In genomic region chr22:43014062-43014875, GRCh38 we compare ENCODE assay signal across 8 cellular contexts. TPM values are rescaled to one million over a fixed set of nuclear protein-coding genes. Genes with fewer than 3 reads are reported as not detected.
A peak's percentile ranks its signal among the peaks of the same experiment; 100 is the strongest.
DNase-seq lines count a peak whose midpoint lies in the region; ATAC-seq and TF ChIP-seq lines count a peak whose summit lies in the region.

No MANE protein-coding gene starts in this region.

- CTCF ChIA-PET in A673 (lab: Charles Lee), result interaction anchor here (0.6 kb wide), 1 partner anchor 147 kb away, joined by 7 read pairs; no protein-coding TSS in a partner anchor

- H3K27ac ChIP-seq in A673 (ENCODE audit: low read depth, low read length, poor library complexity, severe bottlenecking), result peak overlapping the region; percentile 63
- H3K27ac ChIP-seq in esophagus squamous epithelium, result peak overlapping the region; percentile 78 to 92 (median 90)
- H3K27ac ChIP-seq in neural progenitor cell, result peak overlapping the region; percentile 84

- H3K27me3 ChIP-seq in A673 (replicated peaks; ENCODE audit: insufficient read depth, low read depth, low read length, poor library complexity) (no peaks in the 10 kb centered on the region), Loucy (ENCODE audit: insufficient read depth, low read length, poor library complexity, severe bottlenecking) (no peaks in the 10 kb centered on the region), esophagus squamous epithelium (no peaks in the 10 kb centered on the region), neural progenitor cell (peaks cover 8% of the 10 kb centered on the region)

- peak overlapping the region; percentile 60 for H3K27ac Mint-ChIP-seq in neural progenitor cell

- peaks cover 30% of the 10 kb centered on the region for H3K4me1 Mint-ChIP-seq in neural progenitor cell

- H3K36me3 ChIP-seq in A673 (ENCODE audit: insufficient read depth, low read length, poor library complexity, severe bottlenecking) (no peaks in the 10 kb centered on the region), Loucy (ENCODE audit: insufficient read depth, low read length) (no peaks in the 10 kb centered on the region), esophagus squamous epithelium (no peaks in the 10 kb centered on the region), neural progenitor cell (no peaks in the 10 kb centered on the region)

- peak overlapping the region; percentile 86 for H3K4me3 ChIP-seq in A673 (ENCODE audit: low read depth, low read length, poor library complexity, severe bottlenecking)
- peak overlapping the region; percentile 77 for H3K4me3 ChIP-seq in Loucy (ENCODE audit: low read length, poor library complexity, severe bottlenecking)
- peak overlapping the region; percentile 87 to 97 (median 92) for H3K4me3 ChIP-seq in esophagus squamous epithelium
- H3K4me3 ChIP-seq in neural progenitor cell, result peak overlapping the region; percentile 86

- no peaks in the 10 kb centered on the region for H3K36me3 Mint-ChIP-seq in neural progenitor cell

- no peak for TF ChIP-seq CTCF in A673 (conservative IDR thresholded peaks at IDR 0.05; ENCODE audit: low read depth, low read length)
- TF ChIP-seq CTCF in Loucy (conservative IDR thresholded peaks at IDR 0.05; ENCODE audit: low read length), result no peak
- no peak for TF ChIP-seq CTCF in esophagus squamous epithelium (IDR thresholded peaks at IDR 0.05)
- no peak for TF ChIP-seq CTCF in neural progenitor cell (IDR thresholded peaks at IDR 0.05)

- H2AFZ ChIP-seq in Loucy (ENCODE audit: low read length), result peak overlapping the region; percentile 51; the same call in 1 of the 2 replicates
- H2AFZ ChIP-seq in neural progenitor cell (replicated peaks), result peak overlapping the region; percentile 46

- H3K9ac ChIP-seq in Loucy (ENCODE audit: low read depth, low read length, poor library complexity, severe bottlenecking) (peak overlapping the region; percentile 76), neural progenitor cell (peak overlapping the region; percentile 59)

- DNase-seq in A673 (ENCODE audit: low spot score) (peak; percentile 47), activated T-cell treated with anti-CD3 and anti-CD28 coated beads for 48 hours (ENCODE audit: low read depth) (peak; percentile 27), esophagus squamous epithelium (lab: John Stamatoyannopoulos, UW) (no peak), neural progenitor cell (ENCODE audit: low spot score) (peak; percentile 80), NCI-H1930 (lab: John Stamatoyannopoulos, UW) (no peak)

- intact Hi-C loops in A673 (cut with micrococcal nuclease; ENCODE audit: unreplicated experiment) (no loop called here), esophagus squamous epithelium (cut with DNase I) (no loop called here)

- H3K27me3 Mint-ChIP-seq in neural progenitor cell (ENCODE audit: insufficient read depth, low read depth), result peaks cover 8% of the 10 kb centered on the region

- H3K9me3 ChIP-seq in A673 (ENCODE audit: low read depth, low read length, poor library complexity, severe bottlenecking), result no peaks in the 10 kb centered on the region
- no peaks in the 10 kb centered on the region for H3K9me3 ChIP-seq in Loucy (ENCODE audit: insufficient read depth, low read depth, low read length)
- H3K9me3 ChIP-seq in esophagus squamous epithelium, result no peaks in the 10 kb centered on the region
- H3K9me3 ChIP-seq in neural progenitor cell (ENCODE audit: low read depth), result no peaks in the 10 kb centered on the region

- peak overlapping the region; percentile 95 for H3K4me3 Mint-ChIP-seq in neural progenitor cell

- ATAC-seq in GM18861 (IDR thresholded peaks at IDR 0.05; ENCODE audit: unreplicated experiment), result peak; percentile 9
- no peak for ATAC-seq in GM19035 (IDR thresholded peaks at IDR 0.05; ENCODE audit: unreplicated experiment)

- H3F3A ChIP-seq in Loucy (ENCODE audit: low read depth), result no peaks in the 10 kb centered on the region
- H3F3A ChIP-seq in neural progenitor cell (ENCODE audit: low read depth), result peaks cover 17% of the 10 kb centered on the region

- no peaks in the 10 kb centered on the region for H3K9me3 Mint-ChIP-seq in neural progenitor cell

- no peak for TF ChIP-seq POLR2A in esophagus squamous epithelium (IDR thresholded peaks at IDR 0.05)

- H3K4me2 ChIP-seq in Loucy (ENCODE audit: low read depth, low read length, poor library complexity, severe bottlenecking), result peak overlapping the region; percentile 92
- peak overlapping the region; percentile 78 for H3K4me2 ChIP-seq in neural progenitor cell

- H3K9me2 ChIP-seq in Loucy (replicated peaks; ENCODE audit: low read depth, low read length), result no peaks in the 10 kb centered on the region

- WGBS in esophagus squamous epithelium, 2 donors, result 1% methylated on average over 22 to 30 of the region's 47 CpGs

- peaks cover 10% of the 10 kb centered on the region for H3K4me1 ChIP-seq in A673 (ENCODE audit: insufficient read depth, low read length, poor library complexity, severe bottlenecking)
- peaks cover 35% of the 10 kb centered on the region for H3K4me1 ChIP-seq in Loucy (ENCODE audit: insufficient read depth, low read length, poor library complexity, severe bottlenecking)
- peaks cover 9 to 73% (median 20%) of the 10 kb centered on the region in 3 donors for H3K4me1 ChIP-seq in esophagus squamous epithelium
- H3K4me1 ChIP-seq in neural progenitor cell, result peaks cover 8% of the 10 kb centered on the region

- POLR2A ChIA-PET in A673 (lab: Charles Lee; ENCODE audit: low non-redundant PET), result no interaction called here

- H3K79me2 ChIP-seq in Loucy (ENCODE audit: insufficient read depth, low read length), result peaks cover 52% of the 10 kb centered on the region
- peaks cover 52% of the 10 kb centered on the region for H3K79me2 ChIP-seq in neural progenitor cell (ENCODE audit: low read depth)

- H4K20me1 ChIP-seq in Loucy (ENCODE audit: insufficient read depth, low read length, poor library complexity, severe bottlenecking), result peaks cover 42% of the 10 kb centered on the region
- H4K20me1 ChIP-seq in neural progenitor cell (ENCODE audit: low read depth), result peaks cover 38% of the 10 kb centered on the region

- BruUV-seq in A673 (replicated peaks; lab: Mats Ljungman, UMichigan), result no TSS peak

RNA-seq across cellular contexts. Expression of gene PACSIN2, which starts 0.7 kb away (rescaled TPM):
- total RNA-seq in A673 (2021), result 51.8 and 57.2 TPM in 2 replicates
- 10 to 100 TPM; 25.8 to 46.0 (median 27.8) TPM for total RNA-seq in esophagus squamous epithelium
- 38.1 and 48.7 TPM in 2 replicates for total RNA-seq in neural progenitor cell (ENCODE audit: low replicate concordance)

Comparison
In these comparisons a context has a peak if more than half of its experiments do, and no peak if none do; other contexts are left out.
1. DNase-seq: peak in A673 (single experiment), activated T-cell treated with anti-CD3 and anti-CD28 coated beads for 48 hours (single experiment) and neural progenitor cell (single experiment); none in esophagus squamous epithelium (single experiment) and NCI-H1930 (0 of 2).
2. Peak in every context shown above with its lines, with median percentiles within 50 percentile points of each other: H3K27ac ChIP-seq and H3K4me3 ChIP-seq.